ENCODE assay signal across 33 cellular contexts in the genomic region with DNA sequence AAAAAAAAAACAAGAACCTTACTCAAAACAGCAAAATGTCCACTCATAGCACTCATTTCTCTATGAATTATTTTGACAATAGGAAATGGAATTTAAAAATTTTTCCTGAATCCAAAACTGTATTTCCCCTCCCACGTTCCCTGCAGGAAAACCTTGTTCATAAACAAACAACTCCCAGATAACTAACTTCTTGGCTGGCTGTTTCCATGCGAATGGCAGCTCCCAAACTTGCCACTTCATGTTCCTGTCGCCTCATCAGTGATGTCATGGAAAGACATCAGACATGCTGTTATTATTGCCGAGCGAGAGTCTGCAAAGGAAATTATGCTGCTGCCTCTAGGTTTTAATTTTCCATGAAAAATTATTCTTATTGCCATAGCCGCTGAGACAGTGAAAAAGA.
DNase-seq lines count a peak whose midpoint lies in the region; ATAC-seq, FAIRE-seq and TF ChIP-seq lines count a peak whose summit lies in the region.
"Had no signal": no experiment of that assay in that cellular context is flagged by ENCODE, and none has a peak within 500 bp of the region (broad histone marks: within the 10 kb centered on the region; RNA-seq: fewer than 3 reads in every experiment).

No MANE protein-coding gene starts in this region.

- FAIRE-seq in endometrium (lab: Jason Lieb, UNC), result peak; percentile 46
- FAIRE-seq in keratinocyte (lab: Jason Lieb, UNC), result peak; percentile 48
- FAIRE-seq: RCC 7860 had no signal

- no peaks in the 10 kb centered on the region for H3K79me2 ChIP-seq in keratinocyte (ENCODE audit: control insufficient read depth, insufficient read depth, low read length)
- H3K79me2 ChIP-seq in smooth muscle cell (ENCODE audit: low read depth), result no peaks in the 10 kb centered on the region

- intact Hi-C loops in heart right ventricle (cut with DNase I), result no loop called here
- intact Hi-C loops in cardiac septum (cut with DNase I), result no loop called here

- H2AFZ ChIP-seq in keratinocyte (ENCODE audit: control insufficient read depth, low read length) (no peak overlapping the region), smooth muscle cell (ENCODE audit: low read depth) (no peak overlapping the region)
- H2AFZ ChIP-seq: GM23338 had no signal

- H3K36me3 ChIP-seq in heart right ventricle (peaks cover 0 to 6% (median 0%) of the 10 kb centered on the region in 9 donors), keratinocyte (ENCODE audit: control insufficient read depth in 2 of 2, extremely low read depth in 1 of 2, insufficient read depth in 2 of 2, low read length in 2 of 2) (no peaks in the 10 kb centered on the region), smooth muscle cell (ENCODE audit: low read depth) (no peaks in the 10 kb centered on the region)
- H3K36me3 ChIP-seq: cardiac muscle cell, upper lobe of left lung had no signal

- H3K4me1 ChIP-seq in heart right ventricle (peaks cover 0 to 18% (median 7%) of the 10 kb centered on the region in 9 donors), keratinocyte (ENCODE audit: control insufficient read depth, extremely low read depth, insufficient read depth, low read length) (peaks cover 17% of the 10 kb centered on the region), smooth muscle cell (ENCODE audit: low read depth) (no peaks in the 10 kb centered on the region)
- H3K4me1 ChIP-seq: psoas muscle had no signal

- dilution Hi-C loops in keratinocyte (cut with MboI; ENCODE audit: extremely low pct_ligation_motif_present, low sequenced_read_pairs), result no loop called here

- no peaks in the 10 kb centered on the region for H3K9me1 ChIP-seq in keratinocyte (ENCODE audit: control insufficient read depth, extremely low read depth, insufficient read depth, low read length)

- H3K9ac ChIP-seq in keratinocyte (ENCODE audit: control insufficient read depth, extremely low read depth, insufficient read depth, low read length), result no peak overlapping the region
- no peak overlapping the region for H3K9ac ChIP-seq in smooth muscle cell (ENCODE audit: low read depth)

- ATAC-seq in heart right ventricle, result peak in 6 of 8 donors; percentile 44 to 89 (median 77)
- no peak for ATAC-seq in GM21515 (IDR thresholded peaks at IDR 0.05; ENCODE audit: unreplicated experiment)
- ATAC-seq: GM23338, mucosa of descending colon, natural killer cell, psoas muscle had no signal

- H3F3A ChIP-seq in smooth muscle cell (ENCODE audit: low read depth), result no peaks in the 10 kb centered on the region

- H3K27me3 ChIP-seq in heart right ventricle, result no peaks in the 10 kb centered on the region
- no peaks in the 10 kb centered on the region for H3K27me3 ChIP-seq in keratinocyte (ENCODE audit: control insufficient read depth, extremely low read depth, insufficient read depth, low read length)
- no peaks in the 10 kb centered on the region for H3K27me3 ChIP-seq in smooth muscle cell (ENCODE audit: low read depth)
- H3K27me3 ChIP-seq: cardiac muscle cell, upper lobe of left lung had no signal

- H4K20me1 ChIP-seq in keratinocyte (ENCODE audit: control insufficient read depth, extremely low read depth, insufficient read depth, low read length) (no peaks in the 10 kb centered on the region), smooth muscle cell (ENCODE audit: low read depth) (no peaks in the 10 kb centered on the region)

- DNase-seq in heart right ventricle (peak in 1 of 2 donors; percentile 60), cardiac septum (ENCODE audit: low spot score) (no peak), keratinocyte (ENCODE audit: low read depth, low spot score) (no peak), smooth muscle cell (lab: John Stamatoyannopoulos, UW; ENCODE audit: unreplicated experiment) (no peak), middle frontal gyrus (ENCODE audit: extremely low spot score, low spot score) (no peak)
- DNase-seq in stimulated activated CD4-positive, alpha-beta T cell treated with anti-CD3 and anti-CD28 coated beads, Interleukin-12 subunit alpha, Interleukin-12 subunit beta, amount 100 ng/mL, for 4 hours, result no peak
- DNase-seq: activated CD4-positive, alpha-beta T cell treated with anti-CD3 and anti-CD28 coated beads for 4 hours; activated CD8-positive, alpha-beta memory T cell treated with anti-CD3 and anti-CD28 coated beads for 24 hours; activated effector memory CD4-positive, alpha-beta T cell treated with anti-CD3 and anti-CD28 coated beads, Interleukin-2, amount 50 U/mL, for 16 hours; activated naive CD8-positive, alpha-beta T cell treated with anti-CD3 and anti-CD28 coated beads for 36 hours; activated T-cell treated with anti-CD3 and anti-CD28 coated beads for 4 hours; aorta; CD4-positive, alpha-beta memory T cell; endodermal cell; immature natural killer cell; mucosa of descending colon; natural killer cell; NCI-H1092; NCI-H1694; NCI-H446; nucleus accumbens; psoas muscle; stimulated activated naive CD4-positive, alpha-beta T cell; SW 1271; upper lobe of left lung had no signal

- WGBS in heart right ventricle, 2 donors, result 42 to 53% methylated on average over 6 of the region's 6 CpGs
- WGBS in smooth muscle cell (ENCODE audit: low lambda C conversion rate), result 47% methylated on average over 6 of the region's 6 CpGs

- H3K27ac ChIP-seq in heart right ventricle, result peak overlapping the region in 5 of 10 donors; percentile 21 to 68 (median 47)
- no peak overlapping the region for H3K27ac ChIP-seq in keratinocyte (ENCODE audit: control insufficient read depth, insufficient read depth, low read length)
- peak overlapping the region; percentile 42 for H3K27ac ChIP-seq in smooth muscle cell (ENCODE audit: low read depth)
- H3K27ac ChIP-seq: cardiac muscle cell, psoas muscle, VCaP had no signal

- H3K4me3 ChIP-seq in heart right ventricle (no peak overlapping the region), keratinocyte (ENCODE audit: control insufficient read depth in 2 of 3, extremely low read depth in 1 of 3, insufficient read depth in 2 of 3, low read depth in 1 of 3, low read length in 3 of 3) (no peak overlapping the region), smooth muscle cell (no peak overlapping the region)
- H3K4me3 ChIP-seq: cardiac muscle cell, coronary artery, GM23338, mucosa of descending colon, psoas muscle, skin epidermis, upper lobe of left lung had no signal

- H3K4me2 ChIP-seq in keratinocyte (ENCODE audit: control insufficient read depth, extremely low read depth, insufficient read depth, low read depth, low read length), result peak overlapping the region; percentile 29
- H3K4me2 ChIP-seq in smooth muscle cell, result peak overlapping the region; percentile 10
- H3K4me2 ChIP-seq: GM23338 had no signal

- H3K9me3 ChIP-seq in heart right ventricle (no peaks in the 10 kb centered on the region), keratinocyte (ENCODE audit: control insufficient read depth, low read depth, low read length) (no peaks in the 10 kb centered on the region), smooth muscle cell (replicated peaks; ENCODE audit: low read depth) (no peaks in the 10 kb centered on the region)
- H3K9me3 ChIP-seq: mucosa of descending colon, psoas muscle, upper lobe of left lung had no signal

- TF ChIP-seq CTCF in heart right ventricle (IDR thresholded peaks at IDR 0.05), result no peak
- TF ChIP-seq CTCF in keratinocyte (optimal IDR thresholded peaks at IDR 0.05 in 1 of 3, IDR thresholded peaks at IDR 0.05 in 1 of 3, conservative IDR thresholded peaks at IDR 0.05 in 1 of 3; ENCODE audit: extremely low read depth in 1 of 3, insufficient read depth in 2 of 3, low read length in 3 of 3), result no peak
- TF ChIP-seq CTCF in smooth muscle cell (IDR thresholded peaks at IDR 0.05; ENCODE audit: borderline replicate concordance, insufficient read depth, poor library complexity, severe bottlenecking), result no peak
